Comparison of ENCODE assay signal across 8 cellular contexts in the genomic region with DNA sequence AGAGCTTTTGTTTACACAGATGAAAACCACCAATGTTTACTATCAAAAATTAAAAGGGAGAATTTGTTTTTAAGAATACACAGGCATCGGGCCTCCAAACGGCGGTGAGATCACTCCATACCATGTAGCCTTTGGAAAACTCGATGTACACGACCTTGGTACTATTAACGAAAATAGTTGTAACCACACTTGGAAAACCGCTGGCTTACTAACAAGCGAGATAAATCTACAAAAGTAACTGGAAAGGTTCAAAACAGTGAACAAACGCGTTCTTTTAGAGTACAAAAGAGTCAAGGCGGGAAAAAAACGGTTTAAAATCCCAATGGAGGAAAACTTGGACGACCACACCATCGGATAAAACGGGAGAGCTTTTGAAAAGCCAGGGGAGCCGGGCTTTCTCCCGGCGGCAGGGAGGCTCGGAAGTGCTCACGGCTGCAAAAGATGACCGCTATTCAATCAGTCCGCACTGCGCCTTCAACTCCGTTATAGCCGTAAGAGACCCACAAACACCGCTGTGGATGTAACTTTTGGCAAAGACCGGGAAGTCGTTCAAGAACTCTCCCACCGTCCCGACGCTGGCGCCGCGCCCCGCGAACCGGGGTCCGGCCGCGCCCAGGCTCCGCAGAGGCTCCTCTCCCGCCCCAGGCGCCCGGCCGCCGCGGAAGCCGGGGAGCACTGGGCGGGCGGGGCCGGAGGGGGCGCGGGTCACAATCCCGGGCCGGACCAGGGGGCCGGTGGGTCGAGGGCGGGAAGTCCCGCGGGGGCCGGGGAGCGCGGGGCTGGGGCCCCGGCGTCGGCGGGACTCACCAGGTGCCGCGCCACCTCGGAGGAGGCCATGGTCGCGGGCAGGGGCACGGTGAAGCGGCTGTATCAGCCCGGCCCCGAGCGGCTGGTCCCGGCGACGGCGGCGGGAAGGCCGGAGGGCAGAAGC. TPM values are rescaled to one million over a fixed set of nuclear protein-coding genes. Genes with fewer than 3 reads are reported as not detected.
A peak's percentile ranks its signal among the peaks of the same experiment; 100 is the strongest.
DNase-seq lines count a peak whose midpoint lies in the region; ATAC-seq and TF ChIP-seq lines count a peak whose summit lies in the region.

No MANE protein-coding gene starts in this region.

- peak overlapping the region; percentile 78 for H2AFZ ChIP-seq in KMS-11 (ENCODE audit: low read depth)

- peak; percentile 40 for ATAC-seq in GM21528 (IDR thresholded peaks at IDR 0.05; ENCODE audit: low FRiP score, unreplicated experiment)

- peaks cover 19% of the 10 kb centered on the region for H3K4me1 ChIP-seq in KMS-11 (ENCODE audit: low read depth, poor library complexity, severe bottlenecking)

- DNase-seq in Daoy (ENCODE audit: low read depth) (peak; percentile 58), astrocyte of the hippocampus (ENCODE audit: low read depth, low spot score) (peak; percentile 76), retina (peak; percentile 84), NCI-H510A (lab: John Stamatoyannopoulos, UW) (no peak), NCI-H146 (lab: John Stamatoyannopoulos, UW) (no peak)

- peak overlapping the region; percentile 72 for H3K9ac ChIP-seq in KMS-11

- peak overlapping the region; percentile 81 for H3K4me2 ChIP-seq in KMS-11

- no peaks in the 10 kb centered on the region for H3K36me3 ChIP-seq in KMS-11 (ENCODE audit: insufficient read depth)

- H3K4me3 ChIP-seq in KMS-11 (IDR thresholded peaks at IDR 0.05; ENCODE audit: insufficient read depth, low read depth, low read length) (peak overlapping the region; percentile 49), iPS-11a (ENCODE audit: low read depth, low read length) (peak overlapping the region; percentile 85)

- TF ChIP-seq CTCF in KMS-11 (conservative IDR thresholded peaks at IDR 0.05; ENCODE audit: low read depth, low read length) = no peak

- no peaks in the 10 kb centered on the region for H3K27me3 ChIP-seq in KMS-11 (ENCODE audit: insufficient read depth, low read depth)

- peak overlapping the region; percentile 69 for H3K27ac ChIP-seq in KMS-11

- H3K79me2 ChIP-seq in KMS-11 (ENCODE audit: insufficient read depth, low read depth) = peaks cover 19% of the 10 kb centered on the region; the same call in 1 of the 2 replicates

- H4K20me1 ChIP-seq in KMS-11 (ENCODE audit: insufficient read depth) = no peaks in the 10 kb centered on the region

RNA-seq across cellular contexts. Expression of a gene that starts 0.5 kb away (rescaled TPM):
- 42.9 and 56.0 TPM in 2 replicates for total RNA-seq in Daoy (2014; rRNA removed; shearing (Covaris generic))

RNA-seq across cellular contexts. Expression of a gene that starts 0.9 kb away (rescaled TPM):
- 7.1 and 9.0 TPM in 2 replicates for total RNA-seq in Daoy (2014; rRNA removed; shearing (Covaris generic))

Comparison
In these comparisons a context has a peak if more than half of its experiments do, and no peak if none do; other contexts are left out.
1. DNase-seq: peak in Daoy (single experiment), astrocyte of the hippocampus (single experiment) and retina (single experiment); none in NCI-H510A (single experiment) and NCI-H146 (single experiment).